1 cellular context compared by ENCODE assay signal in genomic region chr2:203656522-203657287, GRCh38.
A peak's percentile ranks its signal among the peaks of the same experiment; 100 is the strongest.
TF ChIP-seq lines count a peak whose summit lies in the region.

No MANE protein-coding gene starts in this region.

TF ChIP-seq in HepG2, 621 proteins besides CTCF, POLR2A, EP300 and RAD21 (continued from another document and continues in another):
- TF ChIP-seq ZBTB37 (CRISPR knock-in tag; IDR thresholded peaks at IDR 0.05) (no peak), ZNF430 (CRISPR knock-in tag; IDR thresholded peaks at IDR 0.05) (peak; percentile 62; the same call in 1 of the 2 replicates), EHMT2 (IDR thresholded peaks at IDR 0.05; ENCODE audit: borderline replicate concordance, low read depth, low read length) (peak; percentile 90; the same call in 1 of the 2 replicates), CREM (IDR thresholded peaks at IDR 0.05) (0 out of 2 replicates have a peak, but pooled peaks have one; percentile 51), CREM (CRISPR knock-in tag; IDR thresholded peaks at IDR 0.05) (no peak), PATZ1 (CRISPR knock-in tag; IDR thresholded peaks at IDR 0.05) (peak; percentile 79), CBX1 (IDR thresholded peaks at IDR 0.05; ENCODE audit: low read depth) (peak; percentile 51), ZBTB25 (CRISPR knock-in tag; IDR thresholded peaks at IDR 0.05) (peak; percentile 67; the same call in 1 of the 2 replicates), AHDC1 (CRISPR knock-in tag; IDR thresholded peaks at IDR 0.05; ENCODE audit: borderline replicate concordance) (peak; percentile 82), ZNF292 (CRISPR knock-in tag; IDR thresholded peaks at IDR 0.05; ENCODE audit: borderline replicate concordance, low read depth) (peak; percentile 93), MTERF4 (CRISPR knock-in tag; IDR thresholded peaks at IDR 0.05) (peak; percentile 52; the same call in 1 of the 2 replicates), SP140L (CRISPR knock-in tag; IDR thresholded peaks at IDR 0.05; ENCODE audit: borderline replicate concordance) (no peak; the same call in 1 of the 2 replicates), HES4 (CRISPR knock-in tag; IDR thresholded peaks at IDR 0.05; ENCODE audit: borderline replicate concordance) (no peak), ISL2 (CRISPR knock-in tag; IDR thresholded peaks at IDR 0.05) (peak; percentile 72), NFATC3 (CRISPR knock-in tag; IDR thresholded peaks at IDR 0.05) (no peak), NFKBIZ (CRISPR knock-in tag; IDR thresholded peaks at IDR 0.05) (0 out of 2 replicates have a peak, but pooled peaks have one; percentile 22), ZNF446 (CRISPR knock-in tag; IDR thresholded peaks at IDR 0.05) (0 out of 2 replicates have a peak, but pooled peaks have one; percentile 49), ZNF639 (CRISPR knock-in tag; conservative IDR thresholded peaks at IDR 0.05) (peak; percentile 54; the same call in 1 of the 2 replicates), THAP7 (CRISPR knock-in tag; IDR thresholded peaks at IDR 0.05) (0 out of 2 replicates have a peak, but pooled peaks have one; percentile 87), NFE2L2 (IDR thresholded peaks at IDR 0.05; ENCODE audit: low read length) (peak; percentile 12; the same call in 1 of the 2 replicates), MYPOP (CRISPR knock-in tag; IDR thresholded peaks at IDR 0.05) (peak; percentile 71; the same call in 1 of the 2 replicates), ZBTB8A (CRISPR knock-in tag; IDR thresholded peaks at IDR 0.05; ENCODE audit: borderline replicate concordance, low read depth) (peak; percentile 31; the same call in 1 of the 2 replicates), ZNF276 (CRISPR knock-in tag; IDR thresholded peaks at IDR 0.05; ENCODE audit: low read depth) (0 out of 2 replicates have a peak, but pooled peaks have one; percentile 54), KDM4B (CRISPR knock-in tag; IDR thresholded peaks at IDR 0.05) (peak; percentile 89; the same call in 1 of the 2 replicates), AHR (CRISPR knock-in tag; IDR thresholded peaks at IDR 0.05) (0 out of 2 replicates have a peak, but pooled peaks have one; percentile 67), ERF (CRISPR knock-in tag; IDR thresholded peaks at IDR 0.05) (peak; percentile 68; the same call in 1 of the 2 replicates), ZBTB33 (CRISPR knock-in tag; IDR thresholded peaks at IDR 0.05) (peak; percentile 90), KLF6 (CRISPR knock-in tag; IDR thresholded peaks at IDR 0.05) (0 out of 2 replicates have a peak, but pooled peaks have one; percentile 58), SMAD3 (CRISPR knock-in tag; IDR thresholded peaks at IDR 0.05) (0 out of 2 replicates have a peak, but pooled peaks have one; percentile 39), FOSL2 (CRISPR knock-in tag; IDR thresholded peaks at IDR 0.05) (peak; percentile 83), ZNF7 (CRISPR knock-in tag; IDR thresholded peaks at IDR 0.05) (no peak), ZNF644 (CRISPR knock-in tag; IDR thresholded peaks at IDR 0.05; ENCODE audit: low read depth) (peak; percentile 96), FOXP1 (IDR thresholded peaks at IDR 0.05) (0 out of 2 replicates have a peak, but pooled peaks have one; percentile 34), FOXP1 (CRISPR knock-in tag; IDR thresholded peaks at IDR 0.05) (peak; percentile 81), YEATS4 (CRISPR knock-in tag; IDR thresholded peaks at IDR 0.05; ENCODE audit: borderline replicate concordance) (peak; percentile 85), GFI1 (CRISPR knock-in tag; IDR thresholded peaks at IDR 0.05; ENCODE audit: borderline replicate concordance) (peak; percentile 64; the same call in 1 of the 2 replicates), ARID2 (CRISPR knock-in tag; IDR thresholded peaks at IDR 0.05; ENCODE audit: borderline replicate concordance) (no peak), ZNF274 (CRISPR knock-in tag; IDR thresholded peaks at IDR 0.05) (0 out of 2 replicates have a peak, but pooled peaks have one; percentile 53), CREBL2 (CRISPR knock-in tag; IDR thresholded peaks at IDR 0.05; ENCODE audit: borderline replicate concordance) (no peak; the same call in 1 of the 2 replicates), SP4 (CRISPR knock-in tag; IDR thresholded peaks at IDR 0.05) (peak; percentile 62; the same call in 1 of the 2 replicates), ZNF256 (CRISPR knock-in tag; conservative IDR thresholded peaks at IDR 0.05) (no peak), ZNF878 (CRISPR knock-in tag; IDR thresholded peaks at IDR 0.05) (peak; percentile 93)
